In the genomic region with DNA sequence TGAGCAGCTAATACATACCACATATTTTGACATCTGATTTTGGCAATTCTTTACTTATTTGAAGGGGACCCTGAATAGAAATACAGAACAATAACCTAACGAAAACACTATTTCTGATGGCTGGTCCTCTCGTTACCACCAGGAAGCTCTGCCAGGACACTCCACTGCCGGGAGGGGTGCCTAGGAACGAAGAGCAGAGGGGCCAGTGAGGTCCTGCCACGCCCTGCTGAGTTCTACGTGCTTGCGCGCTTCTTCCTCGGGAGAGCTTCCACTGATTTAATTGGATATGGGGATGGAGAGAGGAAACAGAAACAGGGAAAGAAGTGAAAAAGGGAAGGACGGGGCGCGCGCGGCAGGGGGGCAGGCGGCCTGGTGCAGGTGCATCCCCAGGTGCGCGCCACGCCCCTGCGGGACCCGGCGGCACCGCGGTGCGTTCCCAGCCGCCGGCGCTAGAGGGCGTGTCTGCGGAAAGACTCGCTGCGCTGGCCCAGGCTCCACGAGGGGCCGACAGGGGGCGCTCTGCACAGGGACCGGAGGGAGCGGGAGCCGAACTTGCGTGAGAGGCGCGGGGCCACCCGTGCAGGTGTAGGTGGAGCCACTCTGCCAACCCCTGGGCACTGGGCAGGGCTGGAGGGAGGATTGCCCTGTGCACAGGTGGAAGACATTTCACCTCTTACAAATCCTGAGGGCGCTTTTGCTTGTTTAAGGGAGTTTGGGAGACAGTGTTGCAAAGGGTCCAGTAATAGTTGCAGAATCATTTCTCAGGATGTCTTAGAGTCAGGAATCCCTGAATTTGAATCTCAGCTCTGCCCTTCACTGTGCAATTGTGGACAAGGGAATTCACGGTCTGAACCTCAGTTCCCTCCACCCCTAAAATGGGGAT, we compare ENCODE assay signal across 9 cellular contexts.
DNase-seq lines count a peak whose midpoint lies in the region; ATAC-seq and TF ChIP-seq lines count a peak whose summit lies in the region.
"Had no signal": no experiment of that assay in that cellular context is flagged by ENCODE, and none has a peak within 500 bp of the region (broad histone marks: within the 10 kb centered on the region; RNA-seq: fewer than 3 reads in every experiment).

No MANE protein-coding gene starts in this region.

- ATAC-seq in GM21381 (IDR thresholded peaks at IDR 0.05; ENCODE audit: unreplicated experiment) (no peak), GM21717 (IDR thresholded peaks at IDR 0.05; ENCODE audit: unreplicated experiment) (no peak)

- TF ChIP-seq CTCF in fibroblast of the aortic adventitia (IDR thresholded peaks at IDR 0.05; ENCODE audit: insufficient read depth, low read length) (peak; percentile 48), retinal pigment epithelial cell (conservative IDR thresholded peaks at IDR 0.05; ENCODE audit: low read depth, low read length) (peak; percentile 88)

- H3K4me3 ChIP-seq in fibroblast of the aortic adventitia (ENCODE audit: low read depth, low read length) (no peak overlapping the region), retinal pigment epithelial cell (ENCODE audit: low read length) (no peak overlapping the region)

- DNase-seq in NCI-H82 (lab: John Stamatoyannopoulos, UW) (peak; percentile 57), NCI-H82 treated with DMSO at 0.1 percent for 48 hours (lab: John Stamatoyannopoulos, UW; ENCODE audit: unreplicated experiment) (no peak), HuH-7.5 (ENCODE audit: low spot score) (peak; percentile 16), activated T-cell treated with anti-CD3 and anti-CD28 coated beads for 24 hours (ENCODE audit: low read depth) (peak; percentile 54), fibroblast of the aortic adventitia (ENCODE audit: low read depth) (no peak), retinal pigment epithelial cell (ENCODE audit: low read depth) (no peak)
- DNase-seq: DND-41 had no signal

Comparison
In these comparisons a context has a peak if more than half of its experiments do, and no peak if none do; other contexts are left out.
1. DNase-seq: peak in NCI-H82 (single experiment), HuH-7.5 (single experiment) and activated T-cell treated with anti-CD3 and anti-CD28 coated beads for 24 hours (single experiment); none in NCI-H82 treated with DMSO at 0.1 percent for 48 hours (single experiment), fibroblast of the aortic adventitia (single experiment) and retinal pigment epithelial cell (single experiment).